Comparison of ENCODE assay signal across 21 cellular contexts in the genomic region with DNA sequence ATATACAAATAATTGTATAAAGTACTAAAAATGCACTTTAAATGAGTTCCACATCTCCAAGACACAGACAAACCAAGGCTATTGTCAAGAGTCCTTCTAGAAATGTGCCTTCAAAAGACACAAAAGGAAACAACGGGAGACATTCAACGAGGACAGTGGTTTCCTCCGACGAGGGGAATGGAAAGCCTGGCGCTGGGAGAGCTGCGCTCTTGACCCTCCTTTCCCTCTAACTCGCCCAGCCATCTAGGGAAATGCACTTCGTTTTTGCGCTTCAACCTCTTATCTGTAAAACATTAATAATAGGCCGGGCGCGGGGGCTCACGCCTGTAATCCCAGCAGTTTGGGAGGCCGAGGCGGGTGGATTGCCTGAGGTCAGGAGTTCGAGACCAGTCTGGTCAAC. TPM values are rescaled to one million over a fixed set of nuclear protein-coding genes. Genes with fewer than 3 reads are reported as not detected.
DNase-seq lines count a peak whose midpoint lies in the region; ATAC-seq, FAIRE-seq and TF ChIP-seq lines count a peak whose summit lies in the region.
"Had no signal": no experiment of that assay in that cellular context is flagged by ENCODE, and none has a peak within 500 bp of the region (broad histone marks: within the 10 kb centered on the region; RNA-seq: fewer than 3 reads in every experiment).

No MANE protein-coding gene starts in this region.

- H3K14ac ChIP-seq in H1 (ENCODE audit: insufficient read length), result no peak overlapping the region
- no peak overlapping the region for H3K14ac ChIP-seq in trophoblast cell (ENCODE audit: low read length)

- H2BK20ac ChIP-seq in H1 (ENCODE audit: low read length), result peak overlapping the region; percentile 80; the same call in 1 of the 2 replicates

- H3K79me1 ChIP-seq in H1 (ENCODE audit: low read depth, low read length), result peaks cover 3% of the 10 kb centered on the region
- peaks cover 1% of the 10 kb centered on the region for H3K79me1 ChIP-seq in trophoblast cell (ENCODE audit: low read length)

- no peak overlapping the region for H3K4me3 ChIP-seq in H7 (ENCODE audit: insufficient read depth, low read depth, low read length)
- peak overlapping the region in 3 of 4 experiments; percentile 1 to 51 (median 14); a peak in 4 of 8 replicates for H3K4me3 ChIP-seq in H1 (ENCODE audit: extremely low read depth in 1 of 4, insufficient read depth in 2 of 4, low read depth in 3 of 4, low read length in 4 of 4)
- H3K4me3 ChIP-seq in iPS-20b (ENCODE audit: low read length), result peak overlapping the region; percentile 64
- no peak overlapping the region for H3K4me3 ChIP-seq in trophoblast cell (ENCODE audit: low read depth, low read length)
- H3K4me3 ChIP-seq: SJCRH30 had no signal

- no peak for TF ChIP-seq RAD21 in H1 (IDR thresholded peaks at IDR 0.05 in 1 of 2, conservative IDR thresholded peaks at IDR 0.05 in 1 of 2; ENCODE audit: low read depth in 2 of 2, low read length in 2 of 2)

- H2BK120ac ChIP-seq in H1 (replicated peaks; ENCODE audit: low read depth, low read length) (peak overlapping the region; percentile 92), trophoblast cell (ENCODE audit: insufficient read depth, low read length, poor library complexity) (no peak overlapping the region)

- H3K4me1 ChIP-seq in H1 (replicated peaks in 1 of 4; ENCODE audit: control insufficient read depth in 3 of 4, insufficient read depth in 4 of 4, low read length in 3 of 4) (peaks cover 9 to 12% (median 11%) of the 10 kb centered on the region in 4 experiments; a peak in 6 of 7 replicates), iPS-20b (ENCODE audit: insufficient read depth, low read length) (peaks cover 29% of the 10 kb centered on the region; the same call in 1 of the 2 replicates), trophoblast cell (ENCODE audit: control insufficient read depth in 1 of 2, insufficient read depth in 2 of 2, low read length in 2 of 2) (peaks cover 4% of the 10 kb centered on the region in 2 experiments)
- H3K4me1 ChIP-seq: BE2C, SJCRH30 had no signal

- WGBS in H1 (ENCODE audit: extremely low coverage in 1 of 2, insufficient coverage in 1 of 2, insufficient read length in 1 of 2, insufficient replicate concordance in 2 of 2, low coverage in 1 of 2, low lambda C conversion rate in 2 of 2, missing lambda C conversion rate in 1 of 2), 2 experiments, result 12% methylated on average over 16 of the region's 16 CpGs; no CpG with 5 or more reads in 1 of the 2 experiments
- WGBS in trophoblast cell (ENCODE audit: extremely low coverage, insufficient coverage, insufficient read length), result no CpG with 5 or more reads among the region's 16 CpGs

- TF ChIP-seq POLR2A in H1 (IDR thresholded peaks at IDR 0.05; ENCODE audit: control extremely low read depth in 1 of 2, low read depth in 2 of 2, low read length in 2 of 2), result no peak

- no peak for TF ChIP-seq EP300 in H1 (IDR thresholded peaks at IDR 0.05; ENCODE audit: borderline replicate concordance in 1 of 2, low read depth in 2 of 2, low read length in 2 of 2)

- H3K27me3 Mint-ChIP-seq in stimulated activated naive B cell treated with anti-CD40 and anti-IgM and Interleukin-4, amounts not matched to agents 10 μg/mL and 1 μg/mL and 100 μg/mL, for 72 hours, result no peaks in the 10 kb centered on the region
- H3K27me3 Mint-ChIP-seq: CD4-positive, alpha-beta memory T cell; IgD-negative memory B cell had no signal

- H2AFZ ChIP-seq in H1 (ENCODE audit: low read length), result peak overlapping the region; percentile 11; the same call in 1 of the 2 replicates
- peak overlapping the region; percentile 46 for H2AFZ ChIP-seq in trophoblast cell (ENCODE audit: insufficient read depth, low read length, poor library complexity)

- H4K8ac ChIP-seq in H1 (ENCODE audit: extremely low read depth, insufficient read depth, low read length) (no peak overlapping the region; the same call in 1 of the 2 replicates), trophoblast cell (ENCODE audit: low read depth, low read length) (no peak overlapping the region)

- H3K4me3 Mint-ChIP-seq in stimulated activated naive B cell treated with anti-CD40 and anti-IgM and Interleukin-4, amounts not matched to agents 10 μg/mL and 1 μg/mL and 100 μg/mL, for 72 hours, result no peak overlapping the region

- H3K27ac ChIP-seq in H1 (ENCODE audit: low read depth, low read length) (peak overlapping the region; percentile 59; the same call in 1 of the 2 replicates), iPS-20b (ENCODE audit: low read length) (no peak overlapping the region), trophoblast cell (ENCODE audit: low read depth, low read length) (no peak overlapping the region)
- H3K27ac ChIP-seq: RWPE1, SJCRH30 had no signal

- CTCF ChIA-PET in H1 (lab: Charles Lee; ENCODE audit: partially characterized antibody), result interaction anchor here (1.0 to 1.2 kb wide), 2 partner anchors 12 to 116 kb away, joined by 4 read pairs; no protein-coding TSS in a partner anchor

- H3K18ac ChIP-seq in H1 (ENCODE audit: extremely low read depth, low read length) (peak overlapping the region; percentile 78), trophoblast cell (ENCODE audit: low read length) (no peak overlapping the region)

- H3K27ac Mint-ChIP-seq in stimulated activated naive B cell treated with anti-CD40 and anti-IgM and Interleukin-4, amounts not matched to agents 10 μg/mL and 1 μg/mL and 100 μg/mL, for 72 hours, result no peak overlapping the region
- H3K27ac Mint-ChIP-seq: CD4-positive, alpha-beta memory T cell had no signal

- peak; percentile 73 for DNase-seq in H7
- peak in 1 of 2 experiments; percentile 63 for DNase-seq in H1 (ENCODE audit: low read depth in 1 of 2, low spot score in 2 of 2)
- DNase-seq in trophoblast cell, result no peak
- no peak for DNase-seq in globus pallidus (ENCODE audit: low spot score)
- DNase-seq in HCEC 1CT, result no peak
- DNase-seq in stimulated activated naive B cell treated with anti-CD40 and anti-IgM and Interleukin-4, amounts not matched to agents 10 μg/mL and 1 μg/mL and 100 μg/mL, for 72 hours, result no peak
- DNase-seq: BE2C; CD4-positive, alpha-beta memory T cell; DMS79 treated with DMSO at 0.1 percent for 48 hours; NCI-H1417; NCI-H2029; NCI-H2227 treated with DMSO at 0.1 percent for 48 hours; NCI-H526; OCI-M1; SJCRH30 had no signal

- H2BK5ac ChIP-seq in H1 (ENCODE audit: low read depth, low read length) (peak overlapping the region; percentile 98), trophoblast cell (ENCODE audit: low read depth, low read length, poor library complexity) (no peak overlapping the region)

- POLR2A ChIA-PET in H1 (lab: Charles Lee; ENCODE audit: partially characterized antibody), result interaction anchor here (0.6 to 2.8 kb wide), 14 partner anchors 10 to 367 kb away, joined by 3 to 22 read pairs (median 4); a partner anchor contains a TSS

- H2AK5ac ChIP-seq in H1 (ENCODE audit: low read depth, low read length) (peak overlapping the region; percentile 76; the same call in 1 of the 2 replicates), trophoblast cell (ENCODE audit: low read length) (no peak overlapping the region)

- no peak overlapping the region for H3K23ac ChIP-seq in H1 (ENCODE audit: insufficient read length)
- no peak overlapping the region for H3K23ac ChIP-seq in trophoblast cell (ENCODE audit: low read length)

- H3K9me3 ChIP-seq in H1 (ENCODE audit: insufficient read depth in 2 of 2, low read depth in 1 of 2, low read length in 1 of 2), result no peaks in the 10 kb centered on the region; a peak in 1 of 4 replicates
- no peaks in the 10 kb centered on the region for H3K9me3 ChIP-seq in iPS-20b (ENCODE audit: insufficient read depth, low read depth, low read length)
- H3K9me3 ChIP-seq in trophoblast cell (ENCODE audit: insufficient read depth, low read depth, low read length), result peaks cover 6% of the 10 kb centered on the region
- H3K9me3 ChIP-seq: BE2C, SJCRH30 had no signal

- H3K36me3 Mint-ChIP-seq in stimulated activated naive B cell treated with anti-CD40 and anti-IgM and Interleukin-4, amounts not matched to agents 10 μg/mL and 1 μg/mL and 100 μg/mL, for 72 hours, result peaks cover 0 to 2% of the 10 kb centered on the region in 2 donors
- H3K36me3 Mint-ChIP-seq: CD4-positive, alpha-beta memory T cell; IgD-negative memory B cell had no signal

- no peak for ATAC-seq in stimulated activated naive B cell treated with anti-CD40 and anti-IgM and Interleukin-4, amounts not matched to agents 10 μg/mL and 1 μg/mL and 100 μg/mL, for 72 hours (replicated peaks)
- ATAC-seq in GM18867 (IDR thresholded peaks at IDR 0.05; ENCODE audit: unreplicated experiment), result no peak

- H3K4me1 Mint-ChIP-seq in stimulated activated naive B cell treated with anti-CD40 and anti-IgM and Interleukin-4, amounts not matched to agents 10 μg/mL and 1 μg/mL and 100 μg/mL, for 72 hours, result peaks cover 0 to 5% of the 10 kb centered on the region in 2 donors
- H3K4me1 Mint-ChIP-seq: IgD-negative memory B cell had no signal

- no peak overlapping the region for H2BK15ac ChIP-seq in H1 (ENCODE audit: low read length)

- H4K91ac ChIP-seq in H1 (replicated peaks; ENCODE audit: insufficient read length, low read length) (peak overlapping the region; percentile 40), trophoblast cell (ENCODE audit: low read depth, low read length) (no peak overlapping the region)

- H3K23me2 ChIP-seq in H1 (ENCODE audit: low read depth, low read length), result peaks cover 7% of the 10 kb centered on the region; the same call in 1 of the 2 replicates

- H3K27me3 ChIP-seq in H7 (ENCODE audit: control insufficient read depth, insufficient read depth, low read length), result no peaks in the 10 kb centered on the region
- no peaks in the 10 kb centered on the region for H3K27me3 ChIP-seq in H1 (replicated peaks in 1 of 4; ENCODE audit: control insufficient read depth in 3 of 4, extremely low read depth in 1 of 4, insufficient read depth in 3 of 4, low read length in 3 of 4)
- H3K27me3 ChIP-seq in iPS-20b (ENCODE audit: insufficient read depth, low read length), result no peaks in the 10 kb centered on the region
- no peaks in the 10 kb centered on the region for H3K27me3 ChIP-seq in trophoblast cell (ENCODE audit: insufficient read depth, low read length)
- H3K27me3 ChIP-seq: BE2C, SJCRH30 had no signal

- peak overlapping the region; percentile 53; the same call in 1 of the 2 replicates for H2BK12ac ChIP-seq in H1 (ENCODE audit: low read depth, low read length)
- no peak overlapping the region for H2BK12ac ChIP-seq in trophoblast cell (ENCODE audit: low read length)

- H3K9ac ChIP-seq in H1 (replicated peaks in 1 of 4; ENCODE audit: extremely low read depth in 1 of 4, low read depth in 3 of 4, low read length in 3 of 4), result peak overlapping the region in 2 of 4 experiments; percentile 4 to 20; a peak in 3 of 7 replicates
- H3K9ac ChIP-seq in iPS-20b (ENCODE audit: low read depth, low read length), result peak overlapping the region; percentile 74; the same call in 1 of the 2 replicates
- H3K9ac ChIP-seq in trophoblast cell (ENCODE audit: low read length), result no peak overlapping the region

- no peak overlapping the region for H4K12ac ChIP-seq in trophoblast cell (ENCODE audit: low read depth, low read length)

- H3K79me2 ChIP-seq in H1 (ENCODE audit: control insufficient read depth in 1 of 2, insufficient read depth in 2 of 2, low read length in 2 of 2) (no peaks in the 10 kb centered on the region; a peak in 1 of 4 replicates), trophoblast cell (ENCODE audit: control insufficient read depth, insufficient read depth, low read length, poor library complexity) (no peaks in the 10 kb centered on the region)

- H3K4ac ChIP-seq in H1 (replicated peaks; ENCODE audit: insufficient read length, low read depth, low read length) (peak overlapping the region; percentile 91), trophoblast cell (ENCODE audit: low read depth, low read length) (no peak overlapping the region)

- TF ChIP-seq CTCF in H1 (IDR thresholded peaks at IDR 0.05; ENCODE audit: control extremely low read depth in 1 of 3, insufficient read depth in 1 of 3, low read depth in 1 of 3, low read length in 3 of 3), result no peak

- H3K4me2 ChIP-seq in H1 (ENCODE audit: insufficient read depth in 1 of 2, low read depth in 2 of 2, low read length in 2 of 2), result peak overlapping the region; percentile 74 to 96
- peak overlapping the region; percentile 35 for H3K4me2 ChIP-seq in trophoblast cell (ENCODE audit: low read length)

- H3K9me3 Mint-ChIP-seq in stimulated activated naive B cell treated with anti-CD40 and anti-IgM and Interleukin-4, amounts not matched to agents 10 μg/mL and 1 μg/mL and 100 μg/mL, for 72 hours, result peaks cover 7 to 15% of the 10 kb centered on the region in 2 donors

- FAIRE-seq in H1 (lab: Jason Lieb, UNC), result no peak
- FAIRE-seq: H54 had no signal

- H4K20me1 ChIP-seq in H1 (replicated peaks in 1 of 2; ENCODE audit: control insufficient read depth in 1 of 2, insufficient read depth in 2 of 2, low read length in 2 of 2), result peaks cover 0 to 3% of the 10 kb centered on the region in 2 experiments

- H3K56ac ChIP-seq in H1 (replicated peaks; ENCODE audit: insufficient read length, low read depth, low read length), result peak overlapping the region; percentile 30

- no peaks in the 10 kb centered on the region for H3K36me3 ChIP-seq in H7 (replicated peaks; ENCODE audit: control insufficient read depth, insufficient read depth, low read length)
- no peaks in the 10 kb centered on the region for H3K36me3 ChIP-seq in H1 (ENCODE audit: control insufficient read depth in 2 of 4, insufficient read depth in 4 of 4, low read length in 3 of 4)
- no peaks in the 10 kb centered on the region for H3K36me3 ChIP-seq in iPS-20b (ENCODE audit: insufficient read depth, low read depth, low read length)
- H3K36me3 ChIP-seq in trophoblast cell (ENCODE audit: control insufficient read depth in 1 of 2, insufficient read depth in 2 of 2, low read length in 2 of 2), result no peaks in the 10 kb centered on the region
- H3K36me3 ChIP-seq: BE2C, SJCRH30 had no signal

- H4K5ac ChIP-seq in H1 (ENCODE audit: insufficient read length, low read depth, low read length), result peak overlapping the region; percentile 85

RNA-seq across cellular contexts. Expression of a gene that starts 37.0 kb away (rescaled TPM):
- 174 and 194 TPM in 2 replicates for total RNA-seq in H7 (2014; rRNA removed; shearing (Covaris generic))
- 187 and 188 TPM in 2 replicates for total RNA-seq in H1 (2021; fragmentation: NEBNext Ultra II Directional; extraction: Animal tissue kit (Norgen Biotek cat#: 25700))
- 69.3 and 69.4 TPM in 2 replicates for polyA plus RNA-seq in H1 (2011; rRNA removed)
- polyA plus RNA-seq in H1 (2011; cell fraction: cytosol; rRNA removed), result 85.3 TPM
- 48.7 TPM for polyA plus RNA-seq in H1 (2011; cell fraction: nucleus; rRNA removed)
- 93.3 to 158 TPM (median 108 TPM) in 4 replicates for polyA plus RNA-seq in H1 (2012, experiment 1 of 2)
- polyA plus RNA-seq in H1 (2012, experiment 2 of 2), result 103 TPM
- polyA plus RNA-seq in H1 (2013, experiment 1 of 2), result 98.0 TPM
- 95.8 TPM for polyA plus RNA-seq in H1 (2013, experiment 2 of 2)
- polyA minus RNA-seq in H1 (2011; rRNA and poly(A)+ RNA removed), result 105 and 115 TPM in 2 replicates
- polyA minus RNA-seq in H1 (2011; cell fraction: cytosol; rRNA and poly(A)+ RNA removed), result 101 TPM
- polyA minus RNA-seq in H1 (2011; cell fraction: nucleus; rRNA and poly(A)+ RNA removed), result 49.8 TPM
- polyA plus RNA-seq in trophoblast cell (2013), result 49.0 and 49.5 TPM in 2 replicates
- total RNA-seq: CD4-positive, alpha-beta memory T cell; LHCN-M2; SJCRH30 had no signal
- polyA plus RNA-seq: CD4-positive, alpha-beta memory T cell; IgD-negative memory B cell had no signal

Comparison
In these comparisons a context has a peak if more than half of its experiments do, and no peak if none do; other contexts are left out.
1. H3K4me3 ChIP-seq: peak in H1 (3 of 4) and iPS-20b (single experiment); none in H7 (single experiment) and trophoblast cell (single experiment).